10 cellular contexts compared by ENCODE assay signal in genomic region chr9:34992376-34992951, GRCh38. TPM values are rescaled to one million over a fixed set of nuclear protein-coding genes. Genes with fewer than 3 reads are reported as not detected.
DNase-seq lines count a peak whose midpoint lies in the region; FAIRE-seq and TF ChIP-seq lines count a peak whose summit lies in the region.
"Had no signal": no experiment of that assay in that cellular context is flagged by ENCODE, and none has a peak within 500 bp of the region (broad histone marks: within the 10 kb centered on the region; RNA-seq: fewer than 3 reads in every experiment).

No MANE protein-coding gene starts in this region.

- no peaks in the 10 kb centered on the region for H3K9me3 ChIP-seq in H9 (ENCODE audit: control insufficient read depth, low read depth, low read length)
- no peaks in the 10 kb centered on the region for H3K9me3 ChIP-seq in MM.1S (replicated peaks; ENCODE audit: insufficient read depth, low read length)
- H3K9me3 ChIP-seq: right lobe of liver had no signal

- H3T11ph ChIP-seq in H9 (ENCODE audit: low read length): no peak overlapping the region

- no peaks in the 10 kb centered on the region for H3K79me1 ChIP-seq in H9 (ENCODE audit: insufficient read depth, low read depth, low read length, poor library complexity, severe bottlenecking)

- H3K4me3 Mint-ChIP-seq in H9: peak overlapping the region; percentile 65 to 92; a peak in 4 of 5 replicates

- H3K79me2 ChIP-seq in H9 (ENCODE audit: insufficient read depth, low read length) (no peaks in the 10 kb centered on the region), MM.1S (ENCODE audit: low read length) (no peaks in the 10 kb centered on the region)

- H3K23ac ChIP-seq in H9 (ENCODE audit: insufficient read length, low read depth, low read length): no peak overlapping the region

- peak overlapping the region; percentile 78 to 96 (median 94); a peak in 4 of 7 replicates for H3K27ac Mint-ChIP-seq in H9

- H4K8ac ChIP-seq in H9 (replicated peaks; ENCODE audit: insufficient read length, low read depth, low read length): no peak overlapping the region

- peaks cover 16% of the 10 kb centered on the region for H3K23me2 ChIP-seq in H9 (ENCODE audit: insufficient read length, low read depth, low read length, poor library complexity, severe bottlenecking)

- H3K9me2 ChIP-seq in MM.1S (replicated peaks; ENCODE audit: insufficient read depth, low read length): no peaks in the 10 kb centered on the region

- H3K4me1 Mint-ChIP-seq in H9: peaks cover 46 to 64% of the 10 kb centered on the region in 2 experiments

- H4K91ac ChIP-seq in H9 (ENCODE audit: insufficient read length, low read depth, low read length): no peak overlapping the region

- no peaks in the 10 kb centered on the region for H4K20me1 ChIP-seq in H9 (ENCODE audit: control insufficient read depth, insufficient read depth, insufficient read length)
- no peaks in the 10 kb centered on the region for H4K20me1 ChIP-seq in MM.1S (ENCODE audit: insufficient read depth, low read length)

- DNase-seq in H9 (peak; percentile 45), epithelial cell of prostate (ENCODE audit: low read depth, low spot score) (no peak), non-pigmented ciliary epithelial cell (ENCODE audit: low read depth) (peak; percentile 59), urothelium cell line (ENCODE audit: low spot score) (peak; percentile 81), OCI-M2 (lab: John Stamatoyannopoulos, UW; ENCODE audit: unreplicated experiment) (no peak), MM.1S (no peak), GM19238 (ENCODE audit: insufficient read length, low spot score) (no peak)
- DNase-seq in activated CD4-positive, alpha-beta T cell treated with anti-CD3 and anti-CD28 coated beads, Interleukin-2, amount 50 U/mL, for 1 hour: peak; percentile 18

- no peak overlapping the region for H3K56ac ChIP-seq in H9 (ENCODE audit: insufficient read length, low read depth, low read length)

- H4K5ac ChIP-seq in H9 (ENCODE audit: insufficient read length, low read depth, low read length): no peak overlapping the region

- H3K9ac ChIP-seq in H9 (ENCODE audit: extremely low read depth, insufficient read length, low read length): no peak overlapping the region
- H3K9ac ChIP-seq in MM.1S (ENCODE audit: low read length): no peak overlapping the region
- H3K9ac ChIP-seq: KMS-11 had no signal

- no peaks in the 10 kb centered on the region for H3K36me3 ChIP-seq in MM.1S (replicated peaks; ENCODE audit: insufficient read depth, low read length)
- H3K36me3 ChIP-seq: right lobe of liver had no signal

- H3F3A ChIP-seq in MM.1S (ENCODE audit: insufficient read depth, low read length): peaks cover 9% of the 10 kb centered on the region; the same call in 1 of the 2 replicates

- peaks cover 8% of the 10 kb centered on the region; the same call in 1 of the 2 replicates for H3K4me1 ChIP-seq in H9 (ENCODE audit: insufficient read depth, low read length)
- no peaks in the 10 kb centered on the region for H3K4me1 ChIP-seq in MM.1S (ENCODE audit: low read length)

- H3K9me3 Mint-ChIP-seq in H9: no peaks in the 10 kb centered on the region

- H3K18ac ChIP-seq in H9 (ENCODE audit: insufficient read length, low read depth, low read length): peak overlapping the region; percentile 37

- H3K27me3 ChIP-seq in H9 (ENCODE audit: insufficient read depth, low read length) (no peaks in the 10 kb centered on the region), MM.1S (replicated peaks; ENCODE audit: insufficient read depth, low read length) (0 out of 2 replicates have a peak, but pooled peaks cover 4% of the 10 kb centered on the region)
- H3K27me3 ChIP-seq: right lobe of liver had no signal

- H3K27ac ChIP-seq in H9 (ENCODE audit: insufficient read length, low read depth, low read length): no peak overlapping the region
- H3K27ac ChIP-seq in epithelial cell of prostate: peak overlapping the region; percentile 86
- H3K27ac ChIP-seq in MM.1S (ENCODE audit: low read length): no peak overlapping the region
- H3K27ac ChIP-seq: KMS-11 had no signal

- no peak for TF ChIP-seq CTCF in H9 (conservative IDR thresholded peaks at IDR 0.05)
- TF ChIP-seq CTCF in MM.1S (IDR thresholded peaks at IDR 0.05; ENCODE audit: low read length): no peak

- H3K4ac ChIP-seq in H9 (ENCODE audit: low read depth, low read length): no peak overlapping the region

- no peak overlapping the region for H2BK12ac ChIP-seq in H9 (ENCODE audit: insufficient read length, low read depth, low read length)

- H2BK5ac ChIP-seq in H9 (ENCODE audit: insufficient read length, low read length): no peak overlapping the region

- H2BK120ac ChIP-seq in H9 (ENCODE audit: low read depth, low read length, poor library complexity, severe bottlenecking): no peak overlapping the region

- no peak overlapping the region for H3K4me3 ChIP-seq in MM.1S (ENCODE audit: low read length)
- H3K4me3 ChIP-seq: right lobe of liver had no signal

- no peak overlapping the region for H3K14ac ChIP-seq in H9 (ENCODE audit: insufficient read depth, low read length)

- H3K4me2 ChIP-seq in H9 (ENCODE audit: insufficient read depth, insufficient read length, low read length) (no peak overlapping the region), MM.1S (ENCODE audit: low read depth, low read length) (no peak overlapping the region)
- H3K4me2 ChIP-seq: KMS-11 had no signal

- peaks cover 36 to 49% (median 43%) of the 10 kb centered on the region in 3 experiments for H3K36me3 Mint-ChIP-seq in H9 (ENCODE audit: insufficient read depth in 1 of 3, low read depth in 3 of 3)

- peaks cover 2% of the 10 kb centered on the region for H3K27me3 Mint-ChIP-seq in H9 (ENCODE audit: low read depth)

- peak; percentile 72 for FAIRE-seq in urothelium cell line (lab: Jason Lieb, UNC)

- no peak overlapping the region for H2BK15ac ChIP-seq in H9 (ENCODE audit: low read depth, low read length)

- H2AK5ac ChIP-seq in H9 (ENCODE audit: insufficient read length, low read length): no peak overlapping the region

- H2AFZ ChIP-seq in H9 (ENCODE audit: low read length) (no peak overlapping the region), MM.1S (ENCODE audit: low read length) (no peak overlapping the region)

- no CpG with 5 or more reads among the region's 16 CpGs for WGBS in H9 (ENCODE audit: extremely low coverage, insufficient read length, low lambda C conversion rate)

- H2BK20ac ChIP-seq in H9 (ENCODE audit: low read depth, low read length, poor library complexity, severe bottlenecking): no peak overlapping the region

RNA-seq across cellular contexts. Expression of gene DNAJB5, which starts 2.9 kb away (rescaled TPM):
- 36.8 and 38.9 TPM in 2 replicates for total RNA-seq in H9 (2021)

RNA-seq across cellular contexts. Expression of gene PHF24, which starts 34.4 kb away (rescaled TPM):
- 0.24 and 0.68 TPM in 2 replicates for total RNA-seq in H9 (2021)

Comparison
In these comparisons a context has a peak if more than half of its experiments do, and no peak if none do; other contexts are left out.
1. DNase-seq: peak in H9 (single experiment), activated CD4-positive, alpha-beta T cell treated with anti-CD3 and anti-CD28 coated beads, Interleukin-2, amount 50 U/mL, for 1 hour (single experiment), non-pigmented ciliary epithelial cell (single experiment) and urothelium cell line (single experiment); none in epithelial cell of prostate (single experiment), OCI-M2 (single experiment), MM.1S (single experiment) and GM19238 (single experiment).